In genomic region chr16:56589141-56590039, GRCh38 we compare ENCODE assay signal across 7 cellular contexts. TPM values are rescaled to one million over a fixed set of nuclear protein-coding genes. Genes with fewer than 3 reads are reported as not detected.
A peak's percentile ranks its signal among the peaks of the same experiment; 100 is the strongest.
DNase-seq lines count a peak whose midpoint lies in the region; ATAC-seq and TF ChIP-seq lines count a peak whose summit lies in the region.

TSS of gene MT3 (plus strand) at chr16:56589528. CDS start at chr16:56589591, 63 bp downstream.

- peaks cover 2% of the 10 kb centered on the region for H3K36me3 Mint-ChIP-seq in central memory CD8-positive, alpha-beta T cell (ENCODE audit: insufficient read depth)

- in situ Hi-C loops in GM13977 (cut with MboI; ENCODE audit: low pct_unique_long_range_greater_than_20kb, low sequenced_read_pairs, unreplicated experiment) = no loop called here

- intact Hi-C loops in left lung (cut with DNase I) = no loop called here

- DNase-seq in H7 = peak; percentile 88
- DNase-seq in NT2/D1 (ENCODE audit: low read depth, low spot score) = no peak
- DNase-seq in central memory CD8-positive, alpha-beta T cell (ENCODE audit: low spot score in 2 of 2) = no peak
- no peak for DNase-seq in left lung
- peak; percentile 42 for DNase-seq in stimulated activated naive CD8-positive, alpha-beta T cell treated with anti-CD3 and anti-CD28 coated beads, Interleukin-15, amount 100 ng/mL, for 72 hours
- no peak for DNase-seq in GM13977 (ENCODE audit: low spot score)
- DNase-seq in GOT3 (lab: John Stamatoyannopoulos, UW) = no peak

- no peak for TF ChIP-seq CTCF in left lung (IDR thresholded peaks at IDR 0.05)
- TF ChIP-seq CTCF in GM13977 (IDR thresholded peaks at IDR 0.05; ENCODE audit: extremely low read depth, insufficient read depth, missing control alignments) = no peak

- peak within 1 kb of the TSS; percentile 47 for H3K9ac ChIP-seq in NT2/D1 (ENCODE audit: insufficient read length, low read depth)

- peaks cover 8% of the 10 kb centered on the region for H3K4me1 ChIP-seq in NT2/D1 (ENCODE audit: insufficient read depth, insufficient read length)
- H3K4me1 ChIP-seq in left lung = peaks cover 0 to 16% of the 10 kb centered on the region in 2 donors

- H3K4me3 Mint-ChIP-seq in central memory CD8-positive, alpha-beta T cell = peak within 1 kb of the TSS; percentile 81
- H3K4me3 Mint-ChIP-seq in stimulated activated naive CD8-positive, alpha-beta T cell treated with anti-CD3 and anti-CD28 coated beads, Interleukin-15, amount 100 ng/mL, for 72 hours = peak within 1 kb of the TSS; percentile 88 to 98

- H3K4me3 ChIP-seq in H7 (ENCODE audit: insufficient read depth, low read depth, low read length) = peak within 1 kb of the TSS; percentile 37
- H3K4me3 ChIP-seq in NT2/D1 (ENCODE audit: insufficient read length, low read depth) = peak within 1 kb of the TSS; percentile 44
- peak within 1 kb of the TSS in 1 of 2 donors; percentile 23 for H3K4me3 ChIP-seq in left lung

- H3K27me3 ChIP-seq in H7 (ENCODE audit: control insufficient read depth, insufficient read depth, low read length) (peaks cover 47% of the 10 kb centered on the region), NT2/D1 (ENCODE audit: insufficient read depth, insufficient read length) (peaks cover 73% of the 10 kb centered on the region), left lung (peaks cover 21 to 49% of the 10 kb centered on the region in 2 donors)

- no peak within 1 kb of the TSS for H3K27ac ChIP-seq in left lung

- peaks cover 16% of the 10 kb centered on the region for H3K4me1 Mint-ChIP-seq in central memory CD8-positive, alpha-beta T cell
- H3K4me1 Mint-ChIP-seq in stimulated activated naive CD8-positive, alpha-beta T cell treated with anti-CD3 and anti-CD28 coated beads, Interleukin-15, amount 100 ng/mL, for 72 hours = peaks cover 35% of the 10 kb centered on the region

- H3K27ac Mint-ChIP-seq in central memory CD8-positive, alpha-beta T cell (ENCODE audit: low read depth) = no peak within 1 kb of the TSS
- H3K27ac Mint-ChIP-seq in stimulated activated naive CD8-positive, alpha-beta T cell treated with anti-CD3 and anti-CD28 coated beads, Interleukin-15, amount 100 ng/mL, for 72 hours = peak within 1 kb of the TSS in 1 of 2 donors; percentile 74

- peaks cover 48% of the 10 kb centered on the region for H3K27me3 Mint-ChIP-seq in central memory CD8-positive, alpha-beta T cell
- peaks cover 35% of the 10 kb centered on the region for H3K27me3 Mint-ChIP-seq in stimulated activated naive CD8-positive, alpha-beta T cell treated with anti-CD3 and anti-CD28 coated beads, Interleukin-15, amount 100 ng/mL, for 72 hours

- H3K36me3 ChIP-seq in H7 (replicated peaks; ENCODE audit: control insufficient read depth, insufficient read depth, low read length) (no peaks in the 10 kb centered on the region), NT2/D1 (ENCODE audit: insufficient read depth, insufficient read length, low read length) (no peaks in the 10 kb centered on the region), left lung (no peaks in the 10 kb centered on the region)

- no peak for ATAC-seq in central memory CD8-positive, alpha-beta T cell (replicated peaks; ENCODE audit: extremely low read depth, poor library complexity, severe bottlenecking)
- peak; percentile 53 for ATAC-seq in left lung
- ATAC-seq in stimulated activated naive CD8-positive, alpha-beta T cell treated with anti-CD3 and anti-CD28 coated beads, Interleukin-15, amount 100 ng/mL, for 72 hours = peak; percentile 84

- no peaks in the 10 kb centered on the region for H3K9me3 Mint-ChIP-seq in central memory CD8-positive, alpha-beta T cell
- H3K9me3 Mint-ChIP-seq in stimulated activated naive CD8-positive, alpha-beta T cell treated with anti-CD3 and anti-CD28 coated beads, Interleukin-15, amount 100 ng/mL, for 72 hours = no peaks in the 10 kb centered on the region

- H3K9me3 ChIP-seq in NT2/D1 (ENCODE audit: insufficient read depth, low read length) = no peaks in the 10 kb centered on the region
- no peaks in the 10 kb centered on the region for H3K9me3 ChIP-seq in left lung

RNA-seq across cellular contexts. Expression of gene MT3, which starts in this region (rescaled TPM):
- 0.31 TPM in 1 of 2 replicates, not detected in the other for total RNA-seq in H7 (2014; rRNA removed; shearing (Covaris generic))
- not detected for total RNA-seq in left lung

Comparison
In these comparisons a context has a peak if more than half of its experiments do, and no peak if none do; other contexts are left out.
1. Peak in DNase-seq and H3K4me3 ChIP-seq in H7; RNA of the gene not detected or under 1 TPM.
2. Peak in ATAC-seq in left lung; RNA of the gene not detected or under 1 TPM.
3. DNase-seq: peak in stimulated activated naive CD8-positive, alpha-beta T cell treated with anti-CD3 and anti-CD28 coated beads, Interleukin-15, amount 100 ng/mL, for 72 hours (2 of 2); none in NT2/D1 (single experiment), central memory CD8-positive, alpha-beta T cell (0 of 2), left lung (0 of 2), GM13977 (single experiment) and GOT3 (single experiment).